ENCODE assay signal across 13 cellular contexts in the genomic region with DNA sequence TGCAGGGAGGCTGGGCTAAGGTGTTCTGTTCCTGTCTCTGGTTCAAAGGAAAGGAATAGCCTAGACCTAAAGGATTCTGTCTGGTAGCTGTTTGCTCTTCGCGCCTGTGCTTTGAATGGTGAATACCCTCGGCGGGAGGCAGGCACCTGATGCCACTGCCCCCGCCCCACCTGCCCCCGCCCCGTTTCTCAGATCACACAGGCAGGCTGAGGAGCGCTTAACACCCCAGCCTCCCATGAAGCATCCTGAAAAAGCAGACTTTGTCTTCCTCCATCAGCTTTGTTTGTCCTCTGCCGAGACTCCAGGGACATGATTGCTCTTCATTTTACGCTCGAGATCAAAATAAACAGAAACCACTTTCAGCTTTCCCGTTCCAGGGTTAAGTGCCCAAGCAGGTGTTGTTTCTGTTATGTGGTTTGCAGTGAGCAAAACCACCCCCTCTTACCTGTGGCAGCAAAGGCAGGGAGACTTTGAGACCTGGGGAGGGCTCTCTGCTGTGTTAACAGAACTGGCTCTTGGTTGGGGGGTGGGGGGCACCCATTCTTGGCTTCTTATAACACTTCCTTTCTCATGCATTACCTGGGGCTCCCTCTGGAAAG.
A peak's percentile ranks its signal among the peaks of the same experiment; 100 is the strongest.
DNase-seq lines count a peak whose midpoint lies in the region; ATAC-seq and TF ChIP-seq lines count a peak whose summit lies in the region.
"Had no signal": no experiment of that assay in that cellular context is flagged by ENCODE, and none has a peak within 500 bp of the region (broad histone marks: within the 10 kb centered on the region; RNA-seq: fewer than 3 reads in every experiment).

No MANE protein-coding gene starts in this region.

- peaks cover 18% of the 10 kb centered on the region for H3K9me3 Mint-ChIP-seq in nephron progenitor cell
- H3K9me3 Mint-ChIP-seq: nephron had no signal

- TF ChIP-seq CTCF in HEK293 (tag by site-specific recombination; IDR thresholded peaks at IDR 0.05) (no peak), nephron progenitor cell (IDR thresholded peaks at IDR 0.05) (no peak)

- ATAC-seq in GM21529 (IDR thresholded peaks at IDR 0.05; ENCODE audit: unreplicated experiment) (no peak), esophagus mucosa (no peak)
- ATAC-seq: heart left ventricle had no signal

- POLR2A ChIA-PET in HEK293 (lab: Yijun Ruan, JAX): no interaction called here

- no peaks in the 10 kb centered on the region for H3K27me3 ChIP-seq in MG63
- H3K27me3 ChIP-seq: heart left ventricle had no signal

- H3K36me3 ChIP-seq in HEK293 (ENCODE audit: control insufficient read depth in 2 of 2, insufficient read depth in 1 of 2, low read length in 2 of 2) (no peaks in the 10 kb centered on the region), MG63 (no peaks in the 10 kb centered on the region)
- H3K36me3 ChIP-seq: heart left ventricle had no signal

- H3K27ac ChIP-seq in HEK293 (ENCODE audit: extremely low read depth, low read depth, low read length): no peak overlapping the region
- H3K27ac ChIP-seq: heart left ventricle, VCaP had no signal

- DNase-seq in NCI-H2029 treated with DMSO at 0.1 percent for 48 hours (lab: John Stamatoyannopoulos, UW): peak; percentile 87
- peak; percentile 57 for DNase-seq in RPMI8226
- DNase-seq in nephron progenitor cell: no peak
- DNase-seq in activated CD4-positive, alpha-beta T cell treated with anti-CD3 and anti-CD28 coated beads, Interleukin-2, amount 50 U/mL, for 4 hours: no peak
- no peak for DNase-seq in MG63
- DNase-seq: activated CD8-positive, alpha-beta memory T cell treated with anti-CD3 and anti-CD28 coated beads, Interleukin-2, amount 50 U/mL, for 4 hours; heart left ventricle had no signal

- peak overlapping the region; percentile 28 for H3K4me3 Mint-ChIP-seq in nephron progenitor cell
- H3K4me3 Mint-ChIP-seq: B cell had no signal

- no peak overlapping the region for H3K4me3 ChIP-seq in HEK293 (ENCODE audit: low read depth, low read length)
- H3K4me3 ChIP-seq in MG63: no peak overlapping the region
- H3K4me3 ChIP-seq: heart left ventricle had no signal

- H3K9me3 ChIP-seq in HEK293 (ENCODE audit: control insufficient read depth, insufficient read depth, low read depth, low read length) (no peaks in the 10 kb centered on the region), MG63 (no peaks in the 10 kb centered on the region)
- H3K9me3 ChIP-seq: heart left ventricle had no signal

- CTCF ChIA-PET in HEK293 (lab: Yijun Ruan, JAX): no interaction called here

- H3K27me3 Mint-ChIP-seq in nephron progenitor cell (ENCODE audit: low read depth, poor library complexity): peaks cover 10% of the 10 kb centered on the region
- H3K27me3 Mint-ChIP-seq: B cell had no signal

- H3K4me1 Mint-ChIP-seq in nephron progenitor cell: peaks cover 44% of the 10 kb centered on the region
- H3K4me1 Mint-ChIP-seq: B cell had no signal

- H3K36me3 Mint-ChIP-seq in nephron progenitor cell (ENCODE audit: low read depth): peaks cover 6% of the 10 kb centered on the region

- peaks cover 3% of the 10 kb centered on the region; the same call in 1 of the 2 replicates for H3K4me1 ChIP-seq in HEK293 (ENCODE audit: control insufficient read depth, insufficient read depth, low read length)

- H3K27ac Mint-ChIP-seq in nephron progenitor cell: no peak overlapping the region
- H3K27ac Mint-ChIP-seq: B cell, nephron had no signal

TF ChIP-seq in HEK293, 187 proteins besides CTCF, POLR2A, EP300 and RAD21:
- TF ChIP-seq, protein P1, sequence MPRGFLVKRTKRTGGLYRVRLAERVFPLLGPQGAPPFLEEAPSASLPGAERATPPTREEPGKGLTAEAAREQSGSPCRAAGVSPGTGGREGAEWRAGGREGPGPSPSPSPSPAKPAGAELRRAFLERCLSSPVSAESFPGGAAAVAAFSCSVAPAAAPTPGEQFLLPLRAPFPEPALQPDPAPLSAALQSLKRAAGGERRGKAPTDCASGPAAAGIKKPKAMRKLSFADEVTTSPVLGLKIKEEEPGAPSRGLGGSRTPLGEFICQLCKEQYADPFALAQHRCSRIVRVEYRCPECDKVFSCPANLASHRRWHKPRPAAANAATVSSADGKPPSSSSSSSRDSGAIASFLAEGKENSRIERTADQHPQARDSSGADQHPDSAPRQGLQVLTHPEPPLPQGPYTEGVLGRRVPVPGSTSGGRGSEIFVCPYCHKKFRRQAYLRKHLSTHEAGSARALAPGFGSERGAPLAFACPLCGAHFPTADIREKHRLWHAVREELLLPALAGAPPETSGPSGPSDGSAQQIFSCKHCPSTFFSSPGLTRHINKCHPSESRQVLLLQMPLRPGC (tag by site-specific recombination; IDR thresholded peaks at IDR 0.05): no peak
- TF ChIP-seq ZNF114 (tag by site-specific recombination; IDR thresholded peaks at IDR 0.05) (no peak), ZNF174 (tag by site-specific recombination; IDR thresholded peaks at IDR 0.05) (no peak), FEZF1 (tag by site-specific recombination; IDR thresholded peaks at IDR 0.05) (0 out of 2 replicates have a peak, but pooled peaks have one; percentile 9), ZNF521 (tag by site-specific recombination; IDR thresholded peaks at IDR 0.05) (no peak), ZBTB7A (tag by site-specific recombination; IDR thresholded peaks at IDR 0.05; ENCODE audit: low read depth) (no peak), ZFP37 (tag by site-specific recombination; IDR thresholded peaks at IDR 0.05) (no peak)
- TF ChIP-seq, protein P2, sequence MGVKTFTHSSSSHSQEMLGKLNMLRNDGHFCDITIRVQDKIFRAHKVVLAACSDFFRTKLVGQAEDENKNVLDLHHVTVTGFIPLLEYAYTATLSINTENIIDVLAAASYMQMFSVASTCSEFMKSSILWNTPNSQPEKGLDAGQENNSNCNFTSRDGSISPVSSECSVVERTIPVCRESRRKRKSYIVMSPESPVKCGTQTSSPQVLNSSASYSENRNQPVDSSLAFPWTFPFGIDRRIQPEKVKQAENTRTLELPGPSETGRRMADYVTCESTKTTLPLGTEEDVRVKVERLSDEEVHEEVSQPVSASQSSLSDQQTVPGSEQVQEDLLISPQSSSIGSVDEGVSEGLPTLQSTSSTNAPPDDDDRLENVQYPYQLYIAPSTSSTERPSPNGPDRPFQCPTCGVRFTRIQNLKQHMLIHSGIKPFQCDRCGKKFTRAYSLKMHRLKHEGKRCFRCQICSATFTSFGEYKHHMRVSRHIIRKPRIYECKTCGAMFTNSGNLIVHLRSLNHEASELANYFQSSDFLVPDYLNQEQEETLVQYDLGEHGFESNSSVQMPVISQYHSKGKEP (tag by site-specific recombination; IDR thresholded peaks at IDR 0.05): no peak

Comparison
In these comparisons a context has a peak if more than half of its experiments do, and no peak if none do; other contexts are left out.
1. DNase-seq: peak in NCI-H2029 treated with DMSO at 0.1 percent for 48 hours (single experiment) and RPMI8226 (single experiment); none in nephron progenitor cell (single experiment), activated CD4-positive, alpha-beta T cell treated with anti-CD3 and anti-CD28 coated beads, Interleukin-2, amount 50 U/mL, for 4 hours (0 of 2) and MG63 (single experiment).